ENCODE assay signal across 9 cellular contexts in the genomic region with DNA sequence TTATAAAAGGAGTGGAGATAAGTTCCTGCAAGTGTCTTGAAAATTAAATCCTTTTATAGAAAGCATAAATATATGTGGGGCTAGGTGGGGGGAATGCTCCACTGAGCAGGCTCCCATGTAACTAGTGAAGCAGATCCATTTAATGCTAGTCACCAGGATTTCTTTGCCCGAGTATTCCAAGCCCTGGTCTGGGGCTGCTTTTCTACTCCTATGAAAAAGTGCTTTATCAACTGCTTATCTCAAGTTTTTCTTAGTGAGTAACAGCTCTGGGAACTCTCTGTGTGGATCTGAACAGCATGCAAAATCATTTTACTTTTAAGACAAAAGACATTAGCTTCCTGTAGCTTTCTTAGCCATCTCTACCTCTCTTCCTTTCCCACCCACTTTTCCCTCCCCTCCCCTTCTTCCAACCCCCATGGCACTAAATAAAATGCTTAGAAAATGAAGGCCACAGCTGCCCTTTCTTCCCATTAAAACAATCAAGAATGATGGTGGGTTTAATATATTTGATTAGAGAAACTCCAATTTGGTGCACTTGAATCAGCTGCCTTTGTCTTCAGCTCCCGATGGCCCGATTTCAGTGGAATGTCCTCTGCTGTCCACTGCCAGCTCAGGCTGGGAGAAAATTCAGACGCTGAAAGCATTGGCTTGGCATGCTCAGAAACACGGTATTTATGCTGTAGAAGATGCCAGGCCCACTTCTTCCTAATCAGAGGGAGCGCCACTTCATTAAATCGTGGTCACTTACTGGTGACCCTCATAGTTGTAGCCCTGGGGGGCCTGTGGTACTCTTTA.
DNase-seq lines count a peak whose midpoint lies in the region; ATAC-seq and TF ChIP-seq lines count a peak whose summit lies in the region.
"Had no signal": no experiment of that assay in that cellular context is flagged by ENCODE, and none has a peak within 500 bp of the region (broad histone marks: within the 10 kb centered on the region; RNA-seq: fewer than 3 reads in every experiment).

No MANE protein-coding gene starts in this region.

- no peak overlapping the region for H3K27ac Mint-ChIP-seq in Caco-2 (ENCODE audit: unreplicated experiment)

- POLR2A ChIA-PET in Caco-2 (lab: Charles Lee): no interaction called here

- DNase-seq in NCI-H82 (lab: John Stamatoyannopoulos, UW) (peak; percentile 72), NCI-H82 treated with DMSO at 0.1 percent for 48 hours (lab: John Stamatoyannopoulos, UW; ENCODE audit: unreplicated experiment) (no peak), choroid plexus epithelial cell (ENCODE audit: low read depth) (peak; percentile 52), medulla oblongata (ENCODE audit: extremely low spot score) (peak; percentile 57), superior temporal gyrus (ENCODE audit: extremely low spot score) (peak; percentile 72), Caco-2 (no peak), HuH-7 (ENCODE audit: low spot score) (no peak)

- TF ChIP-seq CTCF in choroid plexus epithelial cell (conservative IDR thresholded peaks at IDR 0.05; ENCODE audit: low read depth, low read length) (no peak), Caco-2 (IDR thresholded peaks at IDR 0.05; ENCODE audit: insufficient read depth in 1 of 2, low read depth in 1 of 2, low read length in 1 of 2, severe bottlenecking in 1 of 2, unreplicated experiment in 1 of 2) (no peak)

- H3K36me3 ChIP-seq in Caco-2 (ENCODE audit: control insufficient read depth, insufficient read depth, low read length): no peaks in the 10 kb centered on the region

- no peaks in the 10 kb centered on the region for H3K27me3 ChIP-seq in Caco-2 (replicated peaks; ENCODE audit: control insufficient read depth, insufficient read depth, low read length)

- CTCF ChIA-PET in Caco-2 (lab: Charles Lee): no interaction called here

- no peaks in the 10 kb centered on the region for H3K4me1 Mint-ChIP-seq in Caco-2 (ENCODE audit: low read depth, unreplicated experiment)

- no peak for ATAC-seq in GM21447 (IDR thresholded peaks at IDR 0.05; ENCODE audit: unreplicated experiment)
- ATAC-seq: Panc1 had no signal

- no peak overlapping the region for H3K4me3 ChIP-seq in choroid plexus epithelial cell (ENCODE audit: low read depth, low read length)
- no peak overlapping the region for H3K4me3 ChIP-seq in Caco-2 (ENCODE audit: low read depth, low read length)

- BruUV-seq in Caco-2 (replicated peaks; lab: Mats Ljungman, UMichigan): no TSS peak

- peaks cover 18% of the 10 kb centered on the region for H3K4me1 ChIP-seq in Caco-2

- H3K4me3 Mint-ChIP-seq in Caco-2 (ENCODE audit: unreplicated experiment): no peak overlapping the region

- no peaks in the 10 kb centered on the region for H3K9me3 ChIP-seq in Caco-2

- H3K36me3 Mint-ChIP-seq in Caco-2 (ENCODE audit: insufficient read depth, unreplicated experiment): no peaks in the 10 kb centered on the region

- H3K9me3 Mint-ChIP-seq in Caco-2 (ENCODE audit: unreplicated experiment): no peaks in the 10 kb centered on the region

- no peaks in the 10 kb centered on the region for H3K27me3 Mint-ChIP-seq in Caco-2 (ENCODE audit: insufficient read depth, unreplicated experiment)

- intact Hi-C loops in Caco-2 (cut with micrococcal nuclease; ENCODE audit: unreplicated experiment): no loop called here

Comparison
In these comparisons a context has a peak if more than half of its experiments do, and no peak if none do; other contexts are left out.
1. DNase-seq: peak in NCI-H82 (single experiment), choroid plexus epithelial cell (single experiment), medulla oblongata (single experiment) and superior temporal gyrus (single experiment); none in NCI-H82 treated with DMSO at 0.1 percent for 48 hours (single experiment), Caco-2 (0 of 2) and HuH-7 (single experiment).